9 cellular contexts compared by ENCODE assay signal in the genomic region with DNA sequence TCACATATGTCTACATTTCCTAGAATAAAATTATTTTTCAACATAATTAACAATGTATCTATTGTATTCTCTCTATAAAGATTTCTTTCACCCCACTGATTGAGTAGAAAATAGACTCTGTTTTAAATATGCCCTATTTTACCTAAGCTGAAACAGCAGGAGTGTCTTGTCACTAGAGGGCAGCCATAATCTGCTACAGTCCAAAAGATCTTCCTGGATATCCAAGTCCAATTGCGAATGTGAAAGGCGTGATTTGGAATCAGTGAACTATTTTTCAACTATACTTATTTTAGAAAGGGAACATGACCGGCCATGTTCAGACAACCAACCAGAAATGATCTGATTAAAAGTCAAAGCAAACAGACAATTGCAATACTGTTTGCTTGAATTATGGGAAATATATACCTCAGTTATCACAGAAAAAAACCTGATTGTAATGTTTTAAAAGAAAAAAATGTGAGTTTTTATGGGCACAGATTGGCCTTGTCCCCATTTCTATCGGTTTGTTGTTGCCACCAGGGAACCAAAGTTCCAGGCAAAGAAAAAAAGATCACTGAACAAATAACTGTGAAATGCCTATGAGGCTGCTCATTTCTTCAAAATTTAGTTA.
A peak's percentile ranks its signal among the peaks of the same experiment; 100 is the strongest.
DNase-seq lines count a peak whose midpoint lies in the region; ATAC-seq and TF ChIP-seq lines count a peak whose summit lies in the region.
"Had no signal": no experiment of that assay in that cellular context is flagged by ENCODE, and none has a peak within 500 bp of the region (broad histone marks: within the 10 kb centered on the region; RNA-seq: fewer than 3 reads in every experiment).

No MANE protein-coding gene starts in this region.

- intact Hi-C loops in dorsolateral prefrontal cortex (cut with DNase I), result no loop called here

- H3K9ac ChIP-seq in neural cell (ENCODE audit: low read length), result no peak overlapping the region

- TF ChIP-seq CTCF in dorsolateral prefrontal cortex (IDR thresholded peaks at IDR 0.05 in 54 of 56, conservative IDR thresholded peaks at IDR 0.05 in 2 of 56; ENCODE audit: low read depth in 1 of 56, partially characterized antibody in 56 of 56), result peak; percentile 10 to 66 (median 50)
- peak; percentile 85 for TF ChIP-seq CTCF in neural cell (IDR thresholded peaks at IDR 0.05; ENCODE audit: poor library complexity, severe bottlenecking)

- H3K27ac ChIP-seq in dorsolateral prefrontal cortex (peak overlapping the region in 3 of 59 donors; percentile 15 to 43 (median 27)), neural cell (ENCODE audit: low read length) (no peak overlapping the region)

- no peaks in the 10 kb centered on the region for H3K27me3 ChIP-seq in dorsolateral prefrontal cortex
- H3K27me3 ChIP-seq in neural cell (ENCODE audit: insufficient read depth, low read depth, low read length), result no peaks in the 10 kb centered on the region

- H3K4me2 ChIP-seq in neural cell (ENCODE audit: low read length), result no peak overlapping the region

- no peak overlapping the region for H2AFZ ChIP-seq in neural cell (ENCODE audit: low read depth, low read length)

- H3K4me3 ChIP-seq in dorsolateral prefrontal cortex (peak overlapping the region in 1 of 59 donors; percentile 9), neural cell (ENCODE audit: low read length) (no peak overlapping the region)
- H3K4me3 ChIP-seq: skin epidermis had no signal

- TF ChIP-seq RAD21 in neural cell (conservative IDR thresholded peaks at IDR 0.05), result peak; percentile 90

- H3F3A ChIP-seq in neural cell (ENCODE audit: insufficient read depth, low read length, poor library complexity, severe bottlenecking), result no peaks in the 10 kb centered on the region

- no peak for TF ChIP-seq EP300 in neural cell (conservative IDR thresholded peaks at IDR 0.05; ENCODE audit: poor library complexity, severe bottlenecking)

- no peaks in the 10 kb centered on the region for H3K9me3 ChIP-seq in neural cell (ENCODE audit: low read length)

- peak; percentile 64 for DNase-seq in H4 (ENCODE audit: low spot score)
- peak; percentile 9 for DNase-seq in NCI-H510A (lab: John Stamatoyannopoulos, UW)
- peak in 1 of 10 donors; percentile 24 for DNase-seq in dorsolateral prefrontal cortex
- DNase-seq in mesenteric fat pad (ENCODE audit: low spot score), result no peak
- DNase-seq in AML-193 (lab: John Stamatoyannopoulos, UW), result no peak

- no peaks in the 10 kb centered on the region for H3K9me2 ChIP-seq in neural cell (ENCODE audit: insufficient read depth, low read length)

- no peaks in the 10 kb centered on the region for H3K36me3 ChIP-seq in neural cell (ENCODE audit: insufficient read depth, low read length)

- ATAC-seq in GM21619 (IDR thresholded peaks at IDR 0.05; ENCODE audit: unreplicated experiment), result no peak
- no peak for ATAC-seq in GM18498 (IDR thresholded peaks at IDR 0.05; ENCODE audit: unreplicated experiment)

- H3K79me2 ChIP-seq in neural cell (replicated peaks; ENCODE audit: insufficient read depth, low read length), result no peaks in the 10 kb centered on the region

- H4K20me1 ChIP-seq in neural cell (ENCODE audit: insufficient read depth), result no peaks in the 10 kb centered on the region

TF ChIP-seq in neural cell, 6 proteins besides CTCF, POLR2A, EP300 and RAD21:
- TF ChIP-seq POLR2AphosphoS5 (IDR thresholded peaks at IDR 0.05) (no peak), REST (IDR thresholded peaks at IDR 0.05; ENCODE audit: borderline replicate concordance) (no peak), SMC3 (conservative IDR thresholded peaks at IDR 0.05; ENCODE audit: poor library complexity) (peak; percentile 85), MXI1 (conservative IDR thresholded peaks at IDR 0.05; ENCODE audit: poor library complexity, severe bottlenecking) (no peak)

Comparison
In these comparisons a context has a peak if more than half of its experiments do, and no peak if none do; other contexts are left out.
1. DNase-seq: peak in H4 (single experiment) and NCI-H510A (single experiment); none in mesenteric fat pad (single experiment) and AML-193 (0 of 2).